In the genomic region with DNA sequence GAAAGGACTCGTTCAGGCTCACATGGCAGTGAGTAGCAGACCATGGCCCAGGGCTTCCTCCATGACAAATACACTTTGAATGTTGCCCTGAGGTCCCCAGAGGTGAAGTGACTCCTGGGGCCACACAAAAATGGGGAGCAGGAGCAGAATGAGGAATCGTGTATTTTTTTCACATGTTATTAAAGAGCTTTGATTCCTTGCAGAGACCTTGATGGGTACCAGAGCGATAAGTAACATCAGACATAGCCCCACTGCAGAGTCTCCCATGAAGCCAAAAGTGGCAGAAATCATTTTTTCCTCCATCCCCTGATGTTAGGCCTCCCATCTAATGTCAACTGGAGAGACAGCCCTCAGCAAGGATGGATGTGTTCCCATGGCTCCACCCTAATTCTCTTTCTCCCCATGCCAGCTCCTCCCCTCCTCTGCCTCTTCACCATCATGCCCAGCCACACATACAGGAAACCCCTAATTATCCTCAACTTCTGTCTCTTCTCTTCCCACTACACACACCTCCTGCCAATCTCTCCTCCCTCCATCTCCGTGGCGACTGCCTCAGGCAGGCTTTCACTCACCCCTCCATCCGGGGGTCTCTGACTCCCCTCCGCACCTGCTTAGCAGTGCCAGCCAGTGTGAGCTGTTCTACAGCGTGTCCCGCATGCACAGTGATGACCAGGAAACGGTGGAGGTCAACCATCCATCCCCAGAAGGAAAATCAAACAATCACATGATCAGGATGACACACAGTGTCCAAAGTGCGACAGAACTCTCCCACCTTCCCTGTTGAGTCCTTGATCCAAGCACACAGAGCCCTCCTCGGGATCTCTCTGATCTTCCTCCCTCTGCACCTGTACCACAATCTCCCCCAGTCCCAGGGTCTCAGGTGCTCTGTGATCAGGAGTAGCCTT, we compare ENCODE assay signal across 1 cellular context.
TF ChIP-seq lines count a peak whose summit lies in the region.

No MANE protein-coding gene starts in this region.

TF ChIP-seq in WTC11, 78 proteins besides CTCF, POLR2A, EP300 and RAD21:
- TF ChIP-seq, protein P1, sequence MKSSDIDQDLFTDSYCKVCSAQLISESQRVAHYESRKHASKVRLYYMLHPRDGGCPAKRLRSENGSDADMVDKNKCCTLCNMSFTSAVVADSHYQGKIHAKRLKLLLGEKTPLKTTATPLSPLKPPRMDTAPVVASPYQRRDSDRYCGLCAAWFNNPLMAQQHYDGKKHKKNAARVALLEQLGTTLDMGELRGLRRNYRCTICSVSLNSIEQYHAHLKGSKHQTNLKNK (CRISPR knock-in tag; IDR thresholded peaks at IDR 0.05), result no peak
- TF ChIP-seq GABPB1 (CRISPR knock-in tag; IDR thresholded peaks at IDR 0.05), result peak; percentile 39; the same call in 1 of the 2 replicates
